ENCODE assay signal across 8 cellular contexts in the genomic region with DNA sequence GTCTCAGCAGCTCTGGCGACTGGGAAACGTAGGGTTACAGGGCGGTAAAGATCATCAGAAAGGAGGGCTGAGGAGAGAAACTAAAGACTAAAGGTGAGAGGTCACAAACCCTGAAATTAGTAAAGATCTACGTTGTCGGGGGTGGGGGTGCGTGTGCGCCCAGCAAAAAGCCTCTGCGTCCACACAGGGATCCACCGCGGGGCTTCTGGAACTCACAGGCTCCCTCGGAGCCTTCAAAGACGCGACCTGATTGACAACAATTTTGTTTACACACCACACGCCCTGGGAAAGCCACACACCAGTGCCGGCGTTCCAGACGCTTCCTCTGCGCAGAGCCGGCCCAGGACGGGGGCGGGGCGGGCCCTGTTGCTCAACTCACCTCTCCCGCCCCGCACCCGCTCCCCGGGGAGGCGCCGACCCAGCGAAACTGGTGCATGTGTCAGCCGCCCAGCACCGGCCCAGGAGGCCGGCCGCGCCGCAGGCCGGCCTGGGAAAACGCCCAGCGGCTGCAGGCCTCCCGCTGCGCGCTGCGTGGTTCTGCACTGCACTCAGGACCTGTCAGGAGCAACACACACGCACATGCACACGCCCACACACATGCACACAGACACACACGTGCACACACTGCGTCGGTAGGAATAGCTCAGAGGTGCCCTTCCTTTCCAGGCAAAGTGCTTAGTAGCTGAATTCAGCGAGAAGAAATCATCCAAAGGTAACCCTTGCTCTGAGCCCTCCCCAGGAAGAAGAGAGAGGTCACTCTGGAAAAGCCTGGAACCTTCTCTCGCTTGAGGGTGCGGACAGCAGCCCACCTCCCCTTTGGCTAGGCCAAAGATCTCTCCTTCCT.
DNase-seq lines count a peak whose midpoint lies in the region; ATAC-seq lines count a peak whose summit lies in the region.

No MANE protein-coding gene starts in this region.

- DNase-seq in DMS53 (lab: John Stamatoyannopoulos, UW) = peak; percentile 97
- DNase-seq in HuH-7.5 (ENCODE audit: low spot score) = peak; percentile 60
- DNase-seq in activated CD4-positive, alpha-beta T cell treated with anti-CD3 and anti-CD28 coated beads for 1 hour = peak; percentile 48
- peak; percentile 30 to 42 for DNase-seq in central memory CD8-positive, alpha-beta T cell (ENCODE audit: low spot score in 2 of 2)
- peak; percentile 87 for DNase-seq in left kidney (ENCODE audit: low read depth, low spot score)
- peak; percentile 58 for DNase-seq in stimulated activated CD4-positive, alpha-beta T cell treated with anti-CD3 and anti-CD28 coated beads, Interleukin-1b, Interleukin-23, amount 100 ng/mL, for 48 hours
- DNase-seq in NCI-H1417 treated with DMSO at 0.1 percent for 48 hours (lab: John Stamatoyannopoulos, UW) = no peak

- H3K4me1 Mint-ChIP-seq in central memory CD8-positive, alpha-beta T cell = peaks cover 6% of the 10 kb centered on the region

- peaks cover 2% of the 10 kb centered on the region for H3K36me3 Mint-ChIP-seq in central memory CD8-positive, alpha-beta T cell (ENCODE audit: insufficient read depth)

- H3K4me3 Mint-ChIP-seq in central memory CD8-positive, alpha-beta T cell = peak overlapping the region; percentile 80

- peak; percentile 86 for ATAC-seq in GM21526 (IDR thresholded peaks at IDR 0.05; ENCODE audit: low FRiP score, unreplicated experiment)
- ATAC-seq in central memory CD8-positive, alpha-beta T cell (replicated peaks; ENCODE audit: extremely low read depth, poor library complexity, severe bottlenecking) = peak; percentile 90

- H3K9me3 Mint-ChIP-seq in central memory CD8-positive, alpha-beta T cell = no peaks in the 10 kb centered on the region

- peaks cover 8% of the 10 kb centered on the region for H3K27me3 Mint-ChIP-seq in central memory CD8-positive, alpha-beta T cell

- H3K27ac Mint-ChIP-seq in central memory CD8-positive, alpha-beta T cell (ENCODE audit: low read depth) = peak overlapping the region; percentile 84
